13 cellular contexts compared by ENCODE assay signal in the genomic region with DNA sequence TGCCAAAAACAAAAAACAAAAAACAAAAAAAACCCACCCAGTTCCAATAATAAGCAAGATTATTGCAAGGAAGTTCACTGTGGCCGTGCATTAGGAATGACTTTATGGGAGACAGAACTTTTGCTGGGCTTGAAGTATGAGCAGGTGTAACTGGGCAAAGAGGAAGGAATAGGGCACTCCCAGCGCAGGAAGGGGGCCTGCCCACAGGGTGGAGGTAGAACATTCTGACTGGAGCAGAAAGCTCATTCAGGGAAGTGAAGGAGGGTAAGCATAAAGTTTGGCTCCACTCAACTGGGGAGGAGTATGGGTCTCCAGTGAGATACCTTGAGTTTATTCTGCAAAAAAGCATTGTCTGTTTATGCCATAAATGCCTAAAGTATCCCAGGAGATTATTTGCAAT. TPM values are rescaled to one million over a fixed set of nuclear protein-coding genes. Genes with fewer than 3 reads are reported as not detected.
DNase-seq lines count a peak whose midpoint lies in the region; ATAC-seq, FAIRE-seq and TF ChIP-seq lines count a peak whose summit lies in the region.
"Had no signal": no experiment of that assay in that cellular context is flagged by ENCODE, and none has a peak within 500 bp of the region (broad histone marks: within the 10 kb centered on the region; RNA-seq: fewer than 3 reads in every experiment).

No MANE protein-coding gene starts in this region.

- TF ChIP-seq RAD21 in HepG2 (CRISPR knock-in tag; IDR thresholded peaks at IDR 0.05): no peak

- no peak for TF ChIP-seq POLR2A in HepG2 (IDR thresholded peaks at IDR 0.05; ENCODE audit: insufficient read depth in 1 of 2, low read depth in 2 of 2, low read length in 2 of 2)

- peaks cover 7% of the 10 kb centered on the region; the same call in 1 of the 2 replicates for H3K4me1 ChIP-seq in HepG2 (ENCODE audit: insufficient read depth, low read length)

- H2AFZ ChIP-seq in HepG2 (ENCODE audit: low read length): no peak overlapping the region

- no peaks in the 10 kb centered on the region for H3K36me3 ChIP-seq in HepG2 (replicated peaks in 1 of 2; ENCODE audit: control insufficient read depth in 1 of 2, insufficient read depth in 2 of 2, low read length in 2 of 2)

- no peak overlapping the region for H3K9ac ChIP-seq in HepG2 (ENCODE audit: insufficient read depth, low read depth, low read length)

- TF ChIP-seq EP300 in HepG2 (IDR thresholded peaks at IDR 0.05; ENCODE audit: low read depth in 2 of 2, low read length in 2 of 2): no peak
- no peak for TF ChIP-seq EP300 in HepG2 (CRISPR knock-in tag; IDR thresholded peaks at IDR 0.05; ENCODE audit: borderline replicate concordance)

- POLR2A ChIA-PET in HEK293T (lab: Yijun Ruan, JAX): no interaction called here
- POLR2A ChIA-PET in HepG2 (lab: Yijun Ruan, JAX): no interaction called here

- peak; percentile 31; the same call in 1 of the 3 replicates for ATAC-seq in HepG2
- no peak for ATAC-seq in GM18498 (IDR thresholded peaks at IDR 0.05; ENCODE audit: unreplicated experiment)
- ATAC-seq in GM18858 (IDR thresholded peaks at IDR 0.05; ENCODE audit: unreplicated experiment): no peak
- ATAC-seq: activated CD8-positive, alpha-beta memory T cell treated with anti-CD3 and anti-CD28 coated beads, Interleukin-2, amount 10 ng/mL, durations not matched to agents 7 days and 5 days; naive thymus-derived CD8-positive, alpha-beta T cell; T-helper 17 cell had no signal

- in situ Hi-C loops in HepG2 (cut with HindIII; ENCODE audit: extremely low pct_ligation_motif_present, low pct_unique_long_range_greater_than_20kb): no loop called here

- no peaks in the 10 kb centered on the region for H3K79me2 ChIP-seq in HepG2 (ENCODE audit: insufficient read depth, low read length)

- FAIRE-seq in D721Med (lab: Jason Lieb, UNC) (no peak), HepG2 (lab: Jason Lieb, UNC) (no peak), GM19239 (lab: Jason Lieb, UNC) (no peak)

- H3K4me2 ChIP-seq in HepG2 (ENCODE audit: low read depth, low read length): no peak overlapping the region

- TF ChIP-seq CTCF in D721Med (IDR thresholded peaks at IDR 0.05; ENCODE audit: insufficient read depth, missing control alignments) (peak; percentile 2), HepG2 (CRISPR knock-in tag; IDR thresholded peaks at IDR 0.05) (peak; percentile 27)

- WGBS in HepG2 (ENCODE audit: low lambda C conversion rate): 4% methylated on average over 2 of the region's 2 CpGs

- no peak overlapping the region for H3K27ac ChIP-seq in HepG2 (ENCODE audit: extremely low read length, insufficient read depth, low read length)

- H3K9me3 ChIP-seq in HepG2 (ENCODE audit: low read length): no peaks in the 10 kb centered on the region

- no TSS peak for BruUV-seq in HepG2 (replicated peaks; lab: Mats Ljungman, UMichigan)

- H3K27me3 ChIP-seq in HepG2 (ENCODE audit: control insufficient read depth in 1 of 2, insufficient read depth in 2 of 2, low read length in 2 of 2): peaks cover 0 to 9% of the 10 kb centered on the region in 2 experiments; a peak in 2 of 5 replicates

- CTCF ChIA-PET in HEK293T (lab: Yijun Ruan, JAX) (no interaction called here), HepG2 (lab: Yijun Ruan, JAX; ENCODE audit: low intra/inter-chr PET ratio, low total read pairs) (no interaction called here)

- DNase-seq in D721Med (ENCODE audit: insufficient read length, low spot score) (no peak), HEK293T (ENCODE audit: extremely low spot score) (peak; percentile 25), SW480 (ENCODE audit: low spot score) (peak; percentile 40), HepG2 (ENCODE audit: low spot score) (no peak), NCI-H524 treated with DMSO at 0.1 percent for 48 hours (lab: John Stamatoyannopoulos, UW) (no peak), GM19239 (ENCODE audit: insufficient read length, low spot score) (no peak)
- DNase-seq: activated CD8-positive, alpha-beta memory T cell treated with anti-CD3 and anti-CD28 coated beads, Interleukin-2, amount 10 ng/mL, durations not matched to agents 7 days and 5 days; amniotic stem cell; hypothalamus; naive thymus-derived CD8-positive, alpha-beta T cell; T-helper 17 cell had no signal

- intact Hi-C loops in HepG2 (cut with micrococcal nuclease; ENCODE audit: unreplicated experiment): no loop called here

- H3K4me3 ChIP-seq in HepG2 (replicated peaks in 1 of 3; ENCODE audit: insufficient read depth in 1 of 3, low read depth in 2 of 3, low read length in 3 of 3): no peak overlapping the region

- no peaks in the 10 kb centered on the region for H4K20me1 ChIP-seq in HepG2 (ENCODE audit: insufficient read depth, low read length)

TF ChIP-seq in HEK293T, 16 proteins besides CTCF, POLR2A, EP300 and RAD21:
- TF ChIP-seq ARNT (IDR thresholded peaks at IDR 0.05): no peak
- TF ChIP-seq, protein P1, sequence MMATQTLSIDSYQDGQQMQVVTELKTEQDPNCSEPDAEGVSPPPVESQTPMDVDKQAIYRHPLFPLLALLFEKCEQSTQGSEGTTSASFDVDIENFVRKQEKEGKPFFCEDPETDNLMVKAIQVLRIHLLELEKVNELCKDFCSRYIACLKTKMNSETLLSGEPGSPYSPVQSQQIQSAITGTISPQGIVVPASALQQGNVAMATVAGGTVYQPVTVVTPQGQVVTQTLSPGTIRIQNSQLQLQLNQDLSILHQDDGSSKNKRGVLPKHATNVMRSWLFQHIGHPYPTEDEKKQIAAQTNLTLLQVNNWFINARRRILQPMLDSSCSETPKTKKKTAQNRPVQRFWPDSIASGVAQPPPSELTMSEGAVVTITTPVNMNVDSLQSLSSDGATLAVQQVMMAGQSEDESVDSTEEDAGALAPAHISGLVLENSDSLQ (IDR thresholded peaks at IDR 0.05): no peak
- TF ChIP-seq NFRKB (IDR thresholded peaks at IDR 0.05): no peak
- no peak for TF ChIP-seq ZNF384 (IDR thresholded peaks at IDR 0.05)
- no peak for TF ChIP-seq FOXK2 (IDR thresholded peaks at IDR 0.05)
- TF ChIP-seq SP1 (IDR thresholded peaks at IDR 0.05): no peak
- TF ChIP-seq FOXM1 (IDR thresholded peaks at IDR 0.05; ENCODE audit: borderline replicate concordance): no peak
- no peak for TF ChIP-seq BHLHE40 (IDR thresholded peaks at IDR 0.05; ENCODE audit: borderline replicate concordance)

TF ChIP-seq in HepG2, 621 proteins besides CTCF, POLR2A, EP300 and RAD21 (continues in another document):
- no peak for TF ChIP-seq MEIS2 (CRISPR knock-in tag; IDR thresholded peaks at IDR 0.05)
- TF ChIP-seq ZNF788 (CRISPR knock-in tag; IDR thresholded peaks at IDR 0.05; ENCODE audit: borderline replicate concordance): no peak
- no peak for TF ChIP-seq ARNT (IDR thresholded peaks at IDR 0.05)
- no peak for TF ChIP-seq SSRP1 (CRISPR knock-in tag; IDR thresholded peaks at IDR 0.05)
- TF ChIP-seq, protein P2, sequence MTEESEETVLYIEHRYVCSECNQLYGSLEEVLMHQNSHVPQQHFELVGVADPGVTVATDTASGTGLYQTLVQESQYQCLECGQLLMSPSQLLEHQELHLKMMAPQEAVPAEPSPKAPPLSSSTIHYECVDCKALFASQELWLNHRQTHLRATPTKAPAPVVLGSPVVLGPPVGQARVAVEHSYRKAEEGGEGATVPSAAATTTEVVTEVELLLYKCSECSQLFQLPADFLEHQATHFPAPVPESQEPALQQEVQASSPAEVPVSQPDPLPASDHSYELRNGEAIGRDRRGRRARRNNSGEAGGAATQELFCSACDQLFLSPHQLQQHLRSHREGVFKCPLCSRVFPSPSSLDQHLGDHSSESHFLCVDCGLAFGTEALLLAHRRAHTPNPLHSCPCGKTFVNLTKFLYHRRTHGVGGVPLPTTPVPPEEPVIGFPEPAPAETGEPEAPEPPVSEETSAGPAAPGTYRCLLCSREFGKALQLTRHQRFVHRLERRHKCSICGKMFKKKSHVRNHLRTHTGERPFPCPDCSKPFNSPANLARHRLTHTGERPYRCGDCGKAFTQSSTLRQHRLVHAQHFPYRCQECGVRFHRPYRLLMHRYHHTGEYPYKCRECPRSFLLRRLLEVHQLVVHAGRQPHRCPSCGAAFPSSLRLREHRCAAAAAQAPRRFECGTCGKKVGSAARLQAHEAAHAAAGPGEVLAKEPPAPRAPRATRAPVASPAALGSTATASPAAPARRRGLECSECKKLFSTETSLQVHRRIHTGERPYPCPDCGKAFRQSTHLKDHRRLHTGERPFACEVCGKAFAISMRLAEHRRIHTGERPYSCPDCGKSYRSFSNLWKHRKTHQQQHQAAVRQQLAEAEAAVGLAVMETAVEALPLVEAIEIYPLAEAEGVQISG (CRISPR knock-in tag; IDR thresholded peaks at IDR 0.05): no peak
- TF ChIP-seq DMAP1 (CRISPR knock-in tag; IDR thresholded peaks at IDR 0.05): no peak
- no peak for TF ChIP-seq ZNF777 (CRISPR knock-in tag; IDR thresholded peaks at IDR 0.05)
- no peak for TF ChIP-seq MBD4 (IDR thresholded peaks at IDR 0.05; ENCODE audit: borderline replicate concordance, low read length)
- TF ChIP-seq NPAS2 (CRISPR knock-in tag; IDR thresholded peaks at IDR 0.05; ENCODE audit: borderline replicate concordance): no peak
- TF ChIP-seq PPARG (CRISPR knock-in tag; conservative IDR thresholded peaks at IDR 0.05): no peak
- no peak for TF ChIP-seq ZFP36L2 (CRISPR knock-in tag; IDR thresholded peaks at IDR 0.05)

RNA-seq across cellular contexts. Expression of a gene that starts 42.1 kb away (rescaled TPM):
- 0.06 TPM in 1 of 2 replicates, not detected in the other for total RNA-seq in HepG2 (2016; rRNA removed; fragmentation: Illumina TruSeq; extraction: Trizol)
- total RNA-seq in HepG2 (2016; cell fraction: cytosol; rRNA removed; fragmentation: Illumina TruSeq; extraction: Trizol; ENCODE audit: low read depth): 0.09 TPM in 1 of 2 replicates, not detected in the other
- 0.04 TPM in 2 replicates for total RNA-seq in HepG2 (2016; cell fraction: insoluble cytoplasmic fraction; rRNA removed; fragmentation: Illumina TruSeq; extraction: Trizol)
- 0.07 and 0.09 TPM in 2 replicates for total RNA-seq in HepG2 (2016; cell fraction: membrane; rRNA removed; fragmentation: Illumina TruSeq; extraction: Trizol)
- not detected in 2 replicates for total RNA-seq in HepG2 (2016; cell fraction: nucleus; rRNA removed; fragmentation: Illumina TruSeq; extraction: Trizol)
- 0.01 and 0.03 TPM in 2 replicates for polyA plus RNA-seq in HepG2 (2011; rRNA removed)
- polyA plus RNA-seq in HepG2 (2011; cell fraction: cytosol; rRNA removed): 0.01 and 0.03 TPM in 2 replicates
- 0.03 TPM in 1 of 2 replicates, not detected in the other for polyA plus RNA-seq in HepG2 (2011; cell fraction: nucleus; rRNA removed)
- not detected in 2 replicates for polyA plus RNA-seq in HepG2 (2012)
- polyA plus RNA-seq in HepG2 (2016; cell fraction: cytosol; fragmentation: Illumina TruSeq; extraction: Trizol; ENCODE audit: low read depth): 0.16 TPM in 2 replicates
- polyA plus RNA-seq in HepG2 (2016; cell fraction: insoluble cytoplasmic fraction; fragmentation: Illumina TruSeq; extraction: Trizol; ENCODE audit: low read depth): 0.11 and 0.13 TPM in 2 replicates
- 0.29 and 0.41 TPM in 2 replicates for polyA plus RNA-seq in HepG2 (2016; cell fraction: membrane; fragmentation: Illumina TruSeq; extraction: Trizol; ENCODE audit: low read depth)
- polyA plus RNA-seq in HepG2 (2016; cell fraction: nucleus; fragmentation: Illumina TruSeq; extraction: Trizol; ENCODE audit: insufficient read depth, low read depth): 0.19 and 0.22 TPM in 2 replicates
- polyA minus RNA-seq in HepG2 (2011; rRNA and poly(A)+ RNA removed; ENCODE audit: low replicate concordance): 0.04 TPM in 1 of 2 replicates, not detected in the other
- not detected in 2 replicates for polyA minus RNA-seq in HepG2 (2011; cell fraction: cytosol; rRNA and poly(A)+ RNA removed)
- polyA minus RNA-seq in HepG2 (2011; cell fraction: nucleus; rRNA and poly(A)+ RNA removed): 0.13 TPM in 1 of 2 replicates, not detected in the other
- total RNA-seq: activated CD8-positive, alpha-beta memory T cell treated with anti-CD3 and anti-CD28 coated beads, Interleukin-2, amount 10 ng/mL, durations not matched to agents 7 days and 5 days had no signal

Comparison
In these comparisons a context has a peak if more than half of its experiments do, and no peak if none do; other contexts are left out.
1. DNase-seq: peak in HEK293T (single experiment) and SW480 (single experiment); none in D721Med (single experiment), HepG2 (single experiment), NCI-H524 treated with DMSO at 0.1 percent for 48 hours (single experiment) and GM19239 (single experiment).